Comparison of ENCODE assay signal across 8 cellular contexts in genomic region chr1:147670319-147671003, GRCh38. TPM values are rescaled to one million over a fixed set of nuclear protein-coding genes. Genes with fewer than 3 reads are reported as not detected.
DNase-seq lines count a peak whose midpoint lies in the region; ATAC-seq and TF ChIP-seq lines count a peak whose summit lies in the region.

Gene ACP6 (minus strand): TSS chr1:147670524. CDS start chr1:147670048, 476 bp downstream.

- intact Hi-C loops in stomach (cut with DNase I; ENCODE audit: low total_unique reads), result no loop called here

- DNase-seq in ELR (ENCODE audit: low read depth) (peak; percentile 96), H9 (peak; percentile 98), M059J (ENCODE audit: low read depth) (peak; percentile 96), SJCRH30 (peak; percentile 92 to 94), foreskin keratinocyte (peak; percentile 73 to 89), neural crest cell (ENCODE audit: low read depth, low spot score) (peak; percentile 79), stomach (peak; percentile 96)
- peak; percentile 73 for DNase-seq in activated gamma-delta T cell treated with anti-CD3 and anti-CD28 coated beads, Interleukin-2, amount 50 U/mL, for 16 hours (ENCODE audit: low read depth)

- no peak within 1 kb of the TSS for H2BK12ac ChIP-seq in H9 (ENCODE audit: insufficient read length, low read depth, low read length)

- H3K27ac ChIP-seq in H9 (ENCODE audit: insufficient read length, low read depth, low read length) (no peak within 1 kb of the TSS), SJCRH30 (no peak within 1 kb of the TSS), foreskin keratinocyte (no peak within 1 kb of the TSS), stomach (peak within 1 kb of the TSS; percentile 81 to 89 (median 86))

- H3K14ac ChIP-seq in H9 (ENCODE audit: insufficient read depth, low read length), result peak within 1 kb of the TSS; percentile 38; the same call in 1 of the 2 replicates

- no peaks in the 10 kb centered on the region for H3K79me1 ChIP-seq in H9 (ENCODE audit: insufficient read depth, low read depth, low read length, poor library complexity, severe bottlenecking)

- WGBS in H9 (ENCODE audit: extremely low coverage, insufficient read length, low lambda C conversion rate), result no CpG with 5 or more reads among the region's 36 CpGs
- WGBS in stomach, 5 donors, result 1 to 2% (median 1%) methylated on average over 30 to 36 of the region's 36 CpGs

- peaks cover 13% of the 10 kb centered on the region for H3K23me2 ChIP-seq in H9 (ENCODE audit: insufficient read length, low read depth, low read length, poor library complexity, severe bottlenecking)

- H4K5ac ChIP-seq in H9 (ENCODE audit: insufficient read length, low read depth, low read length), result no peak within 1 kb of the TSS

- H3K4me1 ChIP-seq in H9 (ENCODE audit: insufficient read depth, low read length) (no peaks in the 10 kb centered on the region; the same call in 1 of the 2 replicates), SJCRH30 (no peaks in the 10 kb centered on the region), foreskin keratinocyte (no peaks in the 10 kb centered on the region), stomach (peaks cover 0 to 21% (median 11%) of the 10 kb centered on the region in 4 donors)

- TF ChIP-seq POLR2A in stomach (IDR thresholded peaks at IDR 0.05), result peak in 1 of 4 donors; percentile 26

- no peak within 1 kb of the TSS for H2BK15ac ChIP-seq in H9 (ENCODE audit: low read depth, low read length)

- H2AK5ac ChIP-seq in H9 (ENCODE audit: insufficient read length, low read length), result no peak within 1 kb of the TSS

- H3K4ac ChIP-seq in H9 (ENCODE audit: low read depth, low read length), result no peak within 1 kb of the TSS

- peak within 1 kb of the TSS; percentile 68 for H3K18ac ChIP-seq in H9 (ENCODE audit: insufficient read length, low read depth, low read length)

- H3K9ac ChIP-seq in H9 (ENCODE audit: extremely low read depth, insufficient read length, low read length), result peak within 1 kb of the TSS; percentile 67

- H3K9me3 ChIP-seq in H9 (ENCODE audit: control insufficient read depth, low read depth, low read length) (no peaks in the 10 kb centered on the region), SJCRH30 (replicated peaks) (no peaks in the 10 kb centered on the region), stomach (no peaks in the 10 kb centered on the region)

- peak within 1 kb of the TSS in 2 of 3 experiments; percentile 41 to 78; a peak in 4 of 7 replicates for H3K27ac Mint-ChIP-seq in H9
- peak within 1 kb of the TSS; percentile 92 for H3K27ac Mint-ChIP-seq in neural crest cell (ENCODE audit: unreplicated experiment)

- H3K27me3 ChIP-seq in H9 (ENCODE audit: insufficient read depth, low read length), result no peaks in the 10 kb centered on the region
- no peaks in the 10 kb centered on the region for H3K27me3 ChIP-seq in SJCRH30
- H3K27me3 ChIP-seq in foreskin keratinocyte, result no peaks in the 10 kb centered on the region
- H3K27me3 ChIP-seq in stomach, result no peaks in the 10 kb centered on the region

- H3K4me1 Mint-ChIP-seq in H9, result peaks cover 15 to 17% of the 10 kb centered on the region in 2 experiments
- peaks cover 68% of the 10 kb centered on the region for H3K4me1 Mint-ChIP-seq in neural crest cell

- no peaks in the 10 kb centered on the region for H3K79me2 ChIP-seq in H9 (ENCODE audit: insufficient read depth, low read length)

- H3K36me3 ChIP-seq in SJCRH30 (no peaks in the 10 kb centered on the region), stomach (no peaks in the 10 kb centered on the region)

- H3K27me3 Mint-ChIP-seq in H9 (ENCODE audit: low read depth), result 0 out of 2 replicates have a peak, but pooled peaks cover 2% of the 10 kb centered on the region
- H3K27me3 Mint-ChIP-seq in neural crest cell (ENCODE audit: low read depth), result no peaks in the 10 kb centered on the region

- H3K36me3 Mint-ChIP-seq in H9 (ENCODE audit: insufficient read depth in 1 of 3, low read depth in 3 of 3) (no peaks in the 10 kb centered on the region), neural crest cell (ENCODE audit: low read depth) (peaks cover 7% of the 10 kb centered on the region)

- peak within 1 kb of the TSS; percentile 67 for H3K4me3 ChIP-seq in SJCRH30
- H3K4me3 ChIP-seq in stomach, result peak within 1 kb of the TSS; percentile 78 to 86 (median 85)

- no peak within 1 kb of the TSS for H2BK120ac ChIP-seq in H9 (ENCODE audit: low read depth, low read length, poor library complexity, severe bottlenecking)

- peak within 1 kb of the TSS; percentile 87 for H3K4me2 ChIP-seq in H9 (ENCODE audit: insufficient read depth, insufficient read length, low read length)

- H2AFZ ChIP-seq in H9 (ENCODE audit: low read length), result no peak within 1 kb of the TSS

- H3T11ph ChIP-seq in H9 (ENCODE audit: low read length), result no peak within 1 kb of the TSS

- no peak within 1 kb of the TSS for H3K56ac ChIP-seq in H9 (ENCODE audit: insufficient read length, low read depth, low read length)

- H2BK5ac ChIP-seq in H9 (ENCODE audit: insufficient read length, low read length), result no peak within 1 kb of the TSS

- no peak within 1 kb of the TSS for H2BK20ac ChIP-seq in H9 (ENCODE audit: low read depth, low read length, poor library complexity, severe bottlenecking)

- ATAC-seq in foreskin keratinocyte, result peak; percentile 95

- no peak for TF ChIP-seq CTCF in H9 (conservative IDR thresholded peaks at IDR 0.05)
- no peak for TF ChIP-seq CTCF in foreskin keratinocyte (conservative IDR thresholded peaks at IDR 0.05)
- no peak for TF ChIP-seq CTCF in neural crest cell (conservative IDR thresholded peaks at IDR 0.05)
- TF ChIP-seq CTCF in stomach (IDR thresholded peaks at IDR 0.05), result peak in 1 of 7 experiments; percentile 9

- H4K20me1 ChIP-seq in H9 (ENCODE audit: control insufficient read depth, insufficient read depth, insufficient read length), result no peaks in the 10 kb centered on the region

- H3K9me3 Mint-ChIP-seq in H9 (no peaks in the 10 kb centered on the region), neural crest cell (peaks cover 3% of the 10 kb centered on the region)

- no peak within 1 kb of the TSS for H4K91ac ChIP-seq in H9 (ENCODE audit: insufficient read length, low read depth, low read length)

- no peak within 1 kb of the TSS for H3K23ac ChIP-seq in H9 (ENCODE audit: insufficient read length, low read depth, low read length)

- H3K4me3 Mint-ChIP-seq in H9 (peak within 1 kb of the TSS; percentile 86 to 89), neural crest cell (peak within 1 kb of the TSS; percentile 98)

- no peak within 1 kb of the TSS for H4K8ac ChIP-seq in H9 (replicated peaks; ENCODE audit: insufficient read length, low read depth, low read length)

- no peak for TF ChIP-seq EP300 in stomach (IDR thresholded peaks at IDR 0.05)

RNA-seq across cellular contexts. Expression of gene ACP6, which starts in this region (rescaled TPM):
- total RNA-seq in H9 (2021) (15.3 and 17.1 TPM in 2 replicates), foreskin keratinocyte (8.7 and 9.5 TPM in 2 replicates), neural crest cell (21.8 and 22.1 TPM in 2 replicates), stomach (10 to 100 TPM in 4 of 5 donors, 1 to 10 TPM in 1; 3.5 to 55.9 (median 20.2) TPM)
- total RNA-seq in M059J (2014; rRNA removed; shearing (Covaris generic)), result 5.0 and 10.0 TPM in 2 replicates
- 1.6 and 1.8 TPM in 2 replicates for total RNA-seq in SJCRH30 (2014; rRNA removed; shearing (Covaris generic))
- polyA plus RNA-seq in foreskin keratinocyte (10.7 and 14.8 TPM in 2 replicates), stomach (10 to 100 TPM in 1 of 3 donors, 1 to 10 TPM in 2; 8.9 to 21.0 (median 9.0) TPM)

Comparison
In these comparisons a context has a peak if more than half of its experiments do, and no peak if none do; other contexts are left out.
1. H3K27ac ChIP-seq: peak in stomach (5 of 5); none in H9 (single experiment), SJCRH30 (single experiment) and foreskin keratinocyte (single experiment).
2. Peak in every context shown above with its lines, with median percentiles within 50 percentile points of each other: DNase-seq.